In genomic region chr1:214632091-214632490, GRCh38 we compare ENCODE assay signal across 14 cellular contexts. TPM values are rescaled to one million over a fixed set of nuclear protein-coding genes. Genes with fewer than 3 reads are reported as not detected.
A peak's percentile ranks its signal among the peaks of the same experiment; 100 is the strongest.
DNase-seq lines count a peak whose midpoint lies in the region; ATAC-seq and TF ChIP-seq lines count a peak whose summit lies in the region.
"Had no signal": no experiment of that assay in that cellular context is flagged by ENCODE, and none has a peak within 500 bp of the region (broad histone marks: within the 10 kb centered on the region; RNA-seq: fewer than 3 reads in every experiment).

No MANE protein-coding gene starts in this region.

- CTCF ChIA-PET in activated CD4-positive, alpha-beta T cell treated with anti-CD3 and anti-CD28 coated beads, Interleukin-2, amount 10 ng/mL, durations not matched to agents 7 days and 5 days (lab: Charles Lee): no interaction called here

- no peaks in the 10 kb centered on the region for H3K9me3 Mint-ChIP-seq in activated CD4-positive, alpha-beta T cell treated with anti-CD3 and anti-CD28 coated beads, Interleukin-2, amount 10 ng/mL, durations not matched to agents 7 days and 5 days
- no peaks in the 10 kb centered on the region for H3K9me3 Mint-ChIP-seq in mesothelial cell of epicardium
- H3K9me3 Mint-ChIP-seq: nephron progenitor cell had no signal

- POLR2A ChIA-PET in activated CD4-positive, alpha-beta T cell treated with anti-CD3 and anti-CD28 coated beads, Interleukin-2, amount 10 ng/mL, durations not matched to agents 7 days and 5 days (lab: Charles Lee): no interaction called here

- peak in 5 of 6 experiments; percentile 20 to 73 (median 65) for DNase-seq in stimulated activated naive CD4-positive, alpha-beta T cell (lab: John Stamatoyannopoulos, UW)
- DNase-seq in stimulated activated naive CD4-positive, alpha-beta T cell treated with Interleukin-2 at 50 U/mL for 16 hours (lab: John Stamatoyannopoulos, UW): no peak
- peak; percentile 60 for DNase-seq in activated CD4-positive, alpha-beta T cell treated with anti-CD3 and anti-CD28 coated beads, Interleukin-2, amount 10 ng/mL, durations not matched to agents 7 days and 5 days
- DNase-seq in LoVo (ENCODE audit: low spot score) (no peak), NCI-H2196 (lab: John Stamatoyannopoulos, UW; ENCODE audit: unreplicated experiment) (no peak), mesothelial cell of epicardium (ENCODE audit: low spot score in 2 of 2, unreplicated experiment in 2 of 2) (no peak)
- DNase-seq: activated naive CD4-positive, alpha-beta T cell treated with anti-CD3 and anti-CD28 coated beads, Interleukin-2, amount 50 U/mL, for 16 hours; caudate nucleus; NCI-H2029; NCI-H69; nephron progenitor cell; stimulated activated CD4-positive, alpha-beta T cell treated with anti-CD3 and anti-CD28 coated beads, Interleukin-12 subunit alpha, Interleukin-12 subunit beta, amount 100 ng/mL, for 4 hours had no signal

- no peak overlapping the region for H3K4me3 Mint-ChIP-seq in activated CD4-positive, alpha-beta T cell treated with anti-CD3 and anti-CD28 coated beads, Interleukin-2, amount 10 ng/mL, durations not matched to agents 7 days and 5 days
- H3K4me3 Mint-ChIP-seq in mesothelial cell of epicardium: no peak overlapping the region
- H3K4me3 Mint-ChIP-seq: nephron progenitor cell had no signal

- ATAC-seq in HG03354 (IDR thresholded peaks at IDR 0.05; ENCODE audit: poor library complexity, severe bottlenecking, unreplicated experiment) (peak; percentile 70), HG03175 (IDR thresholded peaks at IDR 0.05; ENCODE audit: unreplicated experiment) (no peak)

- peaks cover 80% of the 10 kb centered on the region for H3K36me3 Mint-ChIP-seq in activated CD4-positive, alpha-beta T cell treated with anti-CD3 and anti-CD28 coated beads, Interleukin-2, amount 10 ng/mL, durations not matched to agents 7 days and 5 days (ENCODE audit: low read depth)
- H3K36me3 Mint-ChIP-seq in mesothelial cell of epicardium: peaks cover 30% of the 10 kb centered on the region

- peak overlapping the region; percentile 92 for H3K27ac Mint-ChIP-seq in activated CD4-positive, alpha-beta T cell treated with anti-CD3 and anti-CD28 coated beads, Interleukin-2, amount 10 ng/mL, durations not matched to agents 7 days and 5 days
- no peak overlapping the region for H3K27ac Mint-ChIP-seq in mesothelial cell of epicardium
- H3K27ac Mint-ChIP-seq: nephron progenitor cell had no signal

- no peak for TF ChIP-seq CTCF in mesothelial cell of epicardium (IDR thresholded peaks at IDR 0.05; ENCODE audit: unreplicated experiment)

- H3K4me1 Mint-ChIP-seq in activated CD4-positive, alpha-beta T cell treated with anti-CD3 and anti-CD28 coated beads, Interleukin-2, amount 10 ng/mL, durations not matched to agents 7 days and 5 days: peaks cover 47% of the 10 kb centered on the region
- H3K4me1 Mint-ChIP-seq in mesothelial cell of epicardium: no peaks in the 10 kb centered on the region
- H3K4me1 Mint-ChIP-seq: nephron progenitor cell had no signal

- H3K27me3 Mint-ChIP-seq in activated CD4-positive, alpha-beta T cell treated with anti-CD3 and anti-CD28 coated beads, Interleukin-2, amount 10 ng/mL, durations not matched to agents 7 days and 5 days: no peaks in the 10 kb centered on the region
- no peaks in the 10 kb centered on the region for H3K27me3 Mint-ChIP-seq in mesothelial cell of epicardium (ENCODE audit: low read depth)

RNA-seq across cellular contexts. Expression of gene CENPF, which starts 29.1 kb away (rescaled TPM):
- 100 to 1,000 TPM; 173 to 203 TPM for total RNA-seq in activated CD4-positive, alpha-beta T cell treated with anti-CD3 and anti-CD28 coated beads, Interleukin-2, amount 10 ng/mL, durations not matched to agents 7 days and 5 days
- 54.3 to 58.1 TPM (median 56.4 TPM) in 3 replicates for total RNA-seq in mesothelial cell of epicardium

Comparison
In these comparisons a context has a peak if more than half of its experiments do, and no peak if none do; other contexts are left out.
1. DNase-seq: peak in stimulated activated naive CD4-positive, alpha-beta T cell (5 of 6) and activated CD4-positive, alpha-beta T cell treated with anti-CD3 and anti-CD28 coated beads, Interleukin-2, amount 10 ng/mL, durations not matched to agents 7 days and 5 days (single experiment); none in stimulated activated naive CD4-positive, alpha-beta T cell treated with Interleukin-2 at 50 U/mL for 16 hours (single experiment), LoVo (single experiment), NCI-H2196 (single experiment) and mesothelial cell of epicardium (0 of 2).